8 cellular contexts compared by ENCODE assay signal in the genomic region with DNA sequence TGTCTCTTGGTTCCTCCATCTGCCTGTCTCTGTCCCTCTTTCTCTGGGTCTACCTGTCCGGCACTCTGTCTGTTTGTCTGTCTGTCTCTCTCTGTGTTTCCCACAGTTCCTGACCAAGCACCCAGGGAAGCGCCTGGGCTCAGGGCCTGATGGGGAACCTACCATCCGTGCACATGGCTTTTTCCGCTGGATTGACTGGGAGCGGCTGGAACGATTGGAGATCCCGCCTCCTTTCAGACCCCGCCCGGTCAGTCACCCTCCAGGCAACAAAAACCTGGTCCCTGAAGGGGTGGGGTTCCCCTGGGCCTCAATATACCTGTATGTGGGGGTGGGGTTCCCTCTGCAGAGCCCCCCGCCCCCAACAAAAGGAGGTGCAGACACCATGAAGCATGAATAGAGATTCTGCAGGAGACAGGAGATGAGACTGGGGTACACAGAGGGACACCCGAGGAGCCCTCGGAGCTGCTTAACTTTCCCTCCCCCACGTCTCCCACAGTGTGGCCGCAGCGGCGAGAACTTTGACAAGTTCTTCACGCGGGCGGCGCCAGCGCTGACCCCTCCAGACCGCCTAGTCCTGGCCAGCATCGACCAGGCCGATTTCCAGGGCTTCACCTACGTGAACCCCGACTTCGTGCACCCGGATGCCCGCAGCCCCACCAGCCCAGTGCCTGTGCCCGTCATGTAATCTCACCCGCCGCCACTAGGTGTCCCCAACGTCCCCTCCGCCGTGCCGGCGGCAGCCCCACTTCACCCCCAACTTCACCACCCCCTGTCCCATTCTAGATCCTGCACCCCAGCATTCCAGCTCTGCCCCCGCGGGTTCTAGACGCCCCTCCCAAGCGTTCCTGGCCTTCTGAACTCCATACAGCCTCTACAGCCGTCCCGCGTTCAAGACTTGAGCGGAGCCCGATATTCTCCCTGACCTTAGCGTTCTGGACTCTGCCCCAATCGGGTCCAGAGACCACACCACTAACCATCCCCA.
DNase-seq lines count a peak whose midpoint lies in the region; ATAC-seq lines count a peak whose summit lies in the region.

No MANE protein-coding gene starts in this region.

- peaks cover 71% of the 10 kb centered on the region for H3K27me3 ChIP-seq in iPS-20b (ENCODE audit: insufficient read depth, low read length)

- H3K9me3 ChIP-seq in iPS-20b (ENCODE audit: insufficient read depth, low read depth, low read length) = no peaks in the 10 kb centered on the region

- DNase-seq in GM19240 (ENCODE audit: insufficient read length, low spot score) (peak; percentile 74), T-helper 2 cell (peak; percentile 33 to 61 (median 51)), astrocyte of the hippocampus (ENCODE audit: low read depth, low spot score) (peak; percentile 56), SKM-1 (lab: John Stamatoyannopoulos, UW; ENCODE audit: unreplicated experiment) (no peak)
- DNase-seq in stimulated activated CD4-positive, alpha-beta T cell treated with anti-CD3 and anti-CD28 coated beads, Interleukin-2, amount 100 ng/mL, for 4 hours (ENCODE audit: low read depth) = peak; percentile 45

- H3K4me1 ChIP-seq in iPS-20b (ENCODE audit: insufficient read depth, low read length) = peaks cover 9% of the 10 kb centered on the region; the same call in 1 of the 2 replicates

- peak overlapping the region; percentile 57; the same call in 1 of the 2 replicates for H3K4me3 ChIP-seq in iPS-20b (ENCODE audit: low read length)

- ATAC-seq in HG03442 (IDR thresholded peaks at IDR 0.05; ENCODE audit: unreplicated experiment) (no peak), GM21825 (IDR thresholded peaks at IDR 0.05; ENCODE audit: unreplicated experiment) (no peak)

- H3K36me3 ChIP-seq in iPS-20b (ENCODE audit: insufficient read depth, low read depth, low read length) = no peaks in the 10 kb centered on the region

- no peak overlapping the region for H3K9ac ChIP-seq in iPS-20b (ENCODE audit: low read depth, low read length)

- H3K27ac ChIP-seq in iPS-20b (ENCODE audit: low read length) = no peak overlapping the region
